In the genomic region with DNA sequence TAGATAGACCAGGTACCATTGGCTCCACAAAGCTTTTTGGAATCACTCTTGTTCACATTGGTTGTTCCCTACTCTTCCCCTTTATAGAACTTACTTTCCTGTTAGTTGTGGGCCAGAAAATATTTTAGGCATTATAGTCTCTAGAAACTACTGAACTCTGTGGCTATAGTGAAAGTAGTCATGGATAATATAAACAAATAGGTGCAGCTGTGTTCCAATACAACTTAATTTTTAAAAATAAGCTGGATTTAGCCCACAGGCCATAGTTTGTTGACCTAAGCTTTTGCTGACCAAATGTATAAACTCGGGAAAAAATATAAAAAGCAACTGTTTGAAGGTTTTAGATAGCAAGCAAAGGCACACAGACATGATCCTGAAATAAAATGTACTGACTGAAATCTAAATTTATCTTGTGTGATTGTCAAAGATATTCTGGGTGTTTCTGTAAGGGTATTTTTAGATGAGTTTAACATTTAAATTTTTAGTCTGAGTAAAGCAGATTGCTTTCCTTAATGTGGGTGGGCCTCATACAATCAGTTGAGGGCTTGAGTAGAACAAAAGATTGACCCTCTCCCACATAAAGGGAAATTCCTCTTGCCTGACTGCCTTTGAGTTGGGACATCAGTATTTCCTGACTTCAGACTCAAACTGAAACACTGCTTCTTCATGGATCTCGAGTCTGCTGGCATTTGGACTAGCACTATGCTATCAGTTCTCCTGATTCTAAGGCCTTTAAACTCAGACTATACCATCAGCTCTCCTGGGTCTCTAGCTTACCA, we compare ENCODE assay signal across 1 cellular context.
A peak's percentile ranks its signal among the peaks of the same experiment; 100 is the strongest.
TF ChIP-seq lines count a peak whose summit lies in the region.

No MANE protein-coding gene starts in this region.

TF ChIP-seq in IMR-90, 13 proteins besides CTCF, POLR2A, EP300 and RAD21:
- 0 out of 2 replicates have a peak, but pooled peaks have one; percentile 9 for TF ChIP-seq CEBPB (IDR thresholded peaks at IDR 0.05; ENCODE audit: low read depth, low read length)
- no peak for TF ChIP-seq SMC3 (IDR thresholded peaks at IDR 0.05; ENCODE audit: low read depth, low read length)
